Comparison of ENCODE assay signal across 14 cellular contexts in genomic region chr14:67480011-67480410, GRCh38. TPM values are rescaled to one million over a fixed set of nuclear protein-coding genes. Genes with fewer than 3 reads are reported as not detected.
A peak's percentile ranks its signal among the peaks of the same experiment; 100 is the strongest.
DNase-seq lines count a peak whose midpoint lies in the region; ATAC-seq and TF ChIP-seq lines count a peak whose summit lies in the region.
"Had no signal": no experiment of that assay in that cellular context is flagged by ENCODE, and none has a peak within 500 bp of the region (broad histone marks: within the 10 kb centered on the region; RNA-seq: fewer than 3 reads in every experiment).

No MANE protein-coding gene starts in this region.

- TF ChIP-seq CTCF in chondrocyte (IDR thresholded peaks at IDR 0.05): no peak

- H3K36me3 Mint-ChIP-seq in chondrocyte (ENCODE audit: low read depth): no peaks in the 10 kb centered on the region
- H3K36me3 Mint-ChIP-seq: WTC11 had no signal

- H3K9me3 Mint-ChIP-seq in chondrocyte (ENCODE audit: low read depth): no peaks in the 10 kb centered on the region
- H3K9me3 Mint-ChIP-seq: WTC11 had no signal

- ATAC-seq in HG03439 (IDR thresholded peaks at IDR 0.05; ENCODE audit: unreplicated experiment): no peak
- ATAC-seq: GM12878; stimulated activated naive CD8-positive, alpha-beta T cell treated with anti-CD3 and anti-CD28 coated beads, Interleukin-15, Interleukin-2, amounts not matched to agents 100 U/mL and 50 U/mL, for 24 hours; WTC11 had no signal

- H3K4me1 Mint-ChIP-seq in chondrocyte (ENCODE audit: low read depth): peaks cover 4% of the 10 kb centered on the region

- no peak overlapping the region for H3K4me3 Mint-ChIP-seq in chondrocyte (ENCODE audit: unreplicated experiment)
- H3K4me3 Mint-ChIP-seq: WTC11 had no signal

- no peak overlapping the region for H3K27ac Mint-ChIP-seq in chondrocyte (ENCODE audit: unreplicated experiment)
- H3K27ac Mint-ChIP-seq: WTC11 had no signal

- peak; percentile 84 for DNase-seq in COLO668 (lab: John Stamatoyannopoulos, UW; ENCODE audit: unreplicated experiment)
- DNase-seq in DMS79 treated with DMSO at 0.1 percent for 48 hours (lab: John Stamatoyannopoulos, UW): peak; percentile 79
- peak; percentile 91 for DNase-seq in NCI-H510A treated with DMSO at 0.1 percent for 48 hours (lab: John Stamatoyannopoulos, UW)
- peak; percentile 40 for DNase-seq in chondrocyte (ENCODE audit: low spot score)
- no peak for DNase-seq in activated CD8-positive, alpha-beta memory T cell treated with anti-CD3 and anti-CD28 coated beads, Interleukin-2, amount 50 U/mL, for 4 hours
- DNase-seq in UCSD-AML1 (lab: John Stamatoyannopoulos, UW; ENCODE audit: unreplicated experiment): no peak
- no peak for DNase-seq in dedifferentiated amniotic fluid mesenchymal stem cell (ENCODE audit: extremely low spot score)
- DNase-seq: activated gamma-delta T cell; MV-4-11; stimulated activated naive CD8-positive, alpha-beta T cell treated with anti-CD3 and anti-CD28 coated beads, Interleukin-15, Interleukin-2, amounts not matched to agents 100 U/mL and 50 U/mL, for 24 hours; upper lobe of right lung had no signal

- H3K27me3 Mint-ChIP-seq in chondrocyte (ENCODE audit: low read depth): peaks cover 4% of the 10 kb centered on the region

RNA-seq across cellular contexts. Expression of gene TMEM229B, which starts 8.5 kb away (rescaled TPM):
- total RNA-seq in chondrocyte: 1.3 to 2.9 TPM (median 1.7 TPM) in 3 replicates

RNA-seq across cellular contexts. Expression of gene PLEKHH1, which starts 53.1 kb away (rescaled TPM):
- 0.65 to 2.8 TPM (median 1.1 TPM) in 3 replicates for total RNA-seq in chondrocyte

Comparison
In these comparisons a context has a peak if more than half of its experiments do, and no peak if none do; other contexts are left out.
1. DNase-seq: peak in COLO668 (single experiment), DMS79 treated with DMSO at 0.1 percent for 48 hours (single experiment), NCI-H510A treated with DMSO at 0.1 percent for 48 hours (single experiment) and chondrocyte (single experiment); none in activated CD8-positive, alpha-beta memory T cell treated with anti-CD3 and anti-CD28 coated beads, Interleukin-2, amount 50 U/mL, for 4 hours (single experiment), UCSD-AML1 (single experiment) and dedifferentiated amniotic fluid mesenchymal stem cell (single experiment).